Comparison of ENCODE assay signal across 9 cellular contexts in genomic region chr17:69500911-69501429, GRCh38.
DNase-seq lines count a peak whose midpoint lies in the region; ATAC-seq, FAIRE-seq and TF ChIP-seq lines count a peak whose summit lies in the region.
"Had no signal": no experiment of that assay in that cellular context is flagged by ENCODE, and none has a peak within 500 bp of the region (broad histone marks: within the 10 kb centered on the region; RNA-seq: fewer than 3 reads in every experiment).

No MANE protein-coding gene starts in this region.

- peak overlapping the region; percentile 28 for H3K27ac ChIP-seq in epithelial cell of prostate

- peaks cover 51% of the 10 kb centered on the region for H3K4me1 Mint-ChIP-seq in progenitor cell of endocrine pancreas (ENCODE audit: low read depth)

- no peak for FAIRE-seq in D721Med (lab: Jason Lieb, UNC)

- DNase-seq in DMS 273 treated with DMSO at 0.1 percent for 48 hours (lab: John Stamatoyannopoulos, UW) (peak; percentile 29), NCI-H2196 treated with DMSO at 0.1 percent for 48 hours (lab: John Stamatoyannopoulos, UW; ENCODE audit: unreplicated experiment) (peak; percentile 29), epithelial cell of prostate (ENCODE audit: low read depth, low spot score) (no peak), progenitor cell of endocrine pancreas (ENCODE audit: low spot score, unreplicated experiment) (no peak), foreskin melanocyte (no peak), D721Med (ENCODE audit: insufficient read length, low spot score) (no peak)
- DNase-seq: SW 1271 had no signal

- no peaks in the 10 kb centered on the region for H3K9me3 Mint-ChIP-seq in progenitor cell of endocrine pancreas (ENCODE audit: low read depth)

- H3K27ac Mint-ChIP-seq in progenitor cell of endocrine pancreas = peak overlapping the region; percentile 65

- no peak for ATAC-seq in HG03442 (IDR thresholded peaks at IDR 0.05; ENCODE audit: unreplicated experiment)
- ATAC-seq in GM21717 (IDR thresholded peaks at IDR 0.05; ENCODE audit: unreplicated experiment) = no peak

- no peak for TF ChIP-seq CTCF in progenitor cell of endocrine pancreas (IDR thresholded peaks at IDR 0.05; ENCODE audit: unreplicated experiment)
- no peak for TF ChIP-seq CTCF in D721Med (IDR thresholded peaks at IDR 0.05; ENCODE audit: insufficient read depth, missing control alignments)

- no peak overlapping the region for H3K4me3 Mint-ChIP-seq in progenitor cell of endocrine pancreas (ENCODE audit: low read depth)

- peaks cover 6% of the 10 kb centered on the region for H3K36me3 Mint-ChIP-seq in progenitor cell of endocrine pancreas (ENCODE audit: insufficient read depth)

- H3K27me3 Mint-ChIP-seq in progenitor cell of endocrine pancreas = no peaks in the 10 kb centered on the region

Comparison
In these comparisons a context has a peak if more than half of its experiments do, and no peak if none do; other contexts are left out.
1. DNase-seq: peak in DMS 273 treated with DMSO at 0.1 percent for 48 hours (single experiment) and NCI-H2196 treated with DMSO at 0.1 percent for 48 hours (single experiment); none in epithelial cell of prostate (single experiment), progenitor cell of endocrine pancreas (single experiment), foreskin melanocyte (single experiment) and D721Med (single experiment).